Comparison of ENCODE assay signal across 16 cellular contexts in genomic region chr16:11966173-11966572, GRCh38. TPM values are rescaled to one million over a fixed set of nuclear protein-coding genes. Genes with fewer than 3 reads are reported as not detected.
DNase-seq lines count a peak whose midpoint lies in the region; ATAC-seq and TF ChIP-seq lines count a peak whose summit lies in the region.
"Had no signal": no experiment of that assay in that cellular context is flagged by ENCODE, and none has a peak within 500 bp of the region (broad histone marks: within the 10 kb centered on the region; RNA-seq: fewer than 3 reads in every experiment).

No MANE protein-coding gene starts in this region.

- DNase-seq in GM13976 (ENCODE audit: low spot score) (peak; percentile 54), medulla oblongata (ENCODE audit: extremely low spot score) (peak; percentile 34), NCI-H345 (lab: John Stamatoyannopoulos, UW) (no peak), Right ventricle myocardium inferior (ENCODE audit: missing footprints) (no peak), NCI-H345 treated with DMSO at 0.1 percent for 48 hours (lab: John Stamatoyannopoulos, UW; ENCODE audit: unreplicated experiment) (no peak)
- DNase-seq: activated CD8-positive, alpha-beta T cell treated with anti-CD3 and anti-CD28 coated beads for 36 hours; activated effector memory CD4-positive, alpha-beta T cell treated with Interleukin-2 at 50 U/mL for 16 hours; CD4-positive, alpha-beta memory T cell; lower lobe of right lung; NCI-H146; NCI-H510A had no signal

- in situ Hi-C loops in GM13976 (cut with MboI; ENCODE audit: low sequenced_read_pairs, unreplicated experiment): no loop called here

- intact Hi-C loops in Right ventricle myocardium inferior (cut with DNase I): no loop called here

- ATAC-seq in GM19372 (IDR thresholded peaks at IDR 0.05; ENCODE audit: low read depth, unreplicated experiment) (peak; percentile 43), HG03571 (IDR thresholded peaks at IDR 0.05; ENCODE audit: unreplicated experiment) (peak; percentile 35), GM21786 (IDR thresholded peaks at IDR 0.05; ENCODE audit: unreplicated experiment) (no peak), Right ventricle myocardium inferior (no peak)
- ATAC-seq: activated CD8-positive, alpha-beta T cell treated with anti-CD3 and anti-CD28 coated beads for 36 hours; lower lobe of right lung had no signal

- no peak for TF ChIP-seq CTCF in GM13976 (IDR thresholded peaks at IDR 0.05; ENCODE audit: borderline replicate concordance, control extremely low read depth, extremely low read depth, insufficient read depth, missing control alignments)

RNA-seq across cellular contexts. Expression of gene TNFRSF17, which starts 1.2 kb away (rescaled TPM):
- total RNA-seq in Right ventricle myocardium inferior: not detected
- total RNA-seq: activated CD8-positive, alpha-beta T cell treated with anti-CD3 and anti-CD28 coated beads for 36 hours; CD4-positive, alpha-beta memory T cell; fibroblast of lung; suprapubic skin had no signal

RNA-seq across cellular contexts. Expression of gene SNX29, which starts 10.4 kb away (rescaled TPM):
- 11.4 TPM for total RNA-seq in Right ventricle myocardium inferior

RNA-seq across cellular contexts. Expression of gene NPIPB2, which starts 24.3 kb away (rescaled TPM):
- 0.73 TPM for total RNA-seq in Right ventricle myocardium inferior

RNA-seq across cellular contexts. Expression of gene GSPT1, which starts 50.4 kb away (rescaled TPM):
- 91.4 TPM for total RNA-seq in Right ventricle myocardium inferior

Comparison
In these comparisons a context has a peak if more than half of its experiments do, and no peak if none do; other contexts are left out.
1. DNase-seq: peak in GM13976 (single experiment) and medulla oblongata (single experiment); none in NCI-H345 (single experiment), Right ventricle myocardium inferior (single experiment) and NCI-H345 treated with DMSO at 0.1 percent for 48 hours (single experiment).
2. ATAC-seq: peak in GM19372 (single experiment) and HG03571 (single experiment); none in GM21786 (single experiment) and Right ventricle myocardium inferior (single experiment).